ENCODE assay signal across 1 cellular context in the genomic region with DNA sequence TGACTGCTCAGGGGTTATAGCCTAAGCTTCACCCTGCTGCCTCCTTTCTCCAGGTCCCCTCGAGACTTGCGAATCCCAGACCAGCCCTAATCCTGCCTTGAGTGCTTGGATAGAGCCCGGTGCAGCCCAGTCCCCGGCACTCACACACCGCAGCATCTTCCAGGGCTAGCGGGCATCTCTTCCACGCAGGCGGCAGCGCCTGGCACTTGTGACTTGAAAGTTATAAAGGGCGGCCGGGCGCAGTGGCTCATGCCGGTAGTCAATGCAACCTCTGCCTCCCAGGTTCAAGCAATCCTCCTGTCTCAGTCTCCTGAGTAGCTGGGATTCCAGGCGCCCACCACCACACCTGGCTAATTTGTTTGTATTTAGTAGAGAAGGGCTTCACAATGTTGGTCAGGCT.
TF ChIP-seq lines count a peak whose summit lies in the region.

No MANE protein-coding gene starts in this region.

TF ChIP-seq in HepG2, 621 proteins besides CTCF, POLR2A, EP300 and RAD21:
- TF ChIP-seq, protein P1, sequence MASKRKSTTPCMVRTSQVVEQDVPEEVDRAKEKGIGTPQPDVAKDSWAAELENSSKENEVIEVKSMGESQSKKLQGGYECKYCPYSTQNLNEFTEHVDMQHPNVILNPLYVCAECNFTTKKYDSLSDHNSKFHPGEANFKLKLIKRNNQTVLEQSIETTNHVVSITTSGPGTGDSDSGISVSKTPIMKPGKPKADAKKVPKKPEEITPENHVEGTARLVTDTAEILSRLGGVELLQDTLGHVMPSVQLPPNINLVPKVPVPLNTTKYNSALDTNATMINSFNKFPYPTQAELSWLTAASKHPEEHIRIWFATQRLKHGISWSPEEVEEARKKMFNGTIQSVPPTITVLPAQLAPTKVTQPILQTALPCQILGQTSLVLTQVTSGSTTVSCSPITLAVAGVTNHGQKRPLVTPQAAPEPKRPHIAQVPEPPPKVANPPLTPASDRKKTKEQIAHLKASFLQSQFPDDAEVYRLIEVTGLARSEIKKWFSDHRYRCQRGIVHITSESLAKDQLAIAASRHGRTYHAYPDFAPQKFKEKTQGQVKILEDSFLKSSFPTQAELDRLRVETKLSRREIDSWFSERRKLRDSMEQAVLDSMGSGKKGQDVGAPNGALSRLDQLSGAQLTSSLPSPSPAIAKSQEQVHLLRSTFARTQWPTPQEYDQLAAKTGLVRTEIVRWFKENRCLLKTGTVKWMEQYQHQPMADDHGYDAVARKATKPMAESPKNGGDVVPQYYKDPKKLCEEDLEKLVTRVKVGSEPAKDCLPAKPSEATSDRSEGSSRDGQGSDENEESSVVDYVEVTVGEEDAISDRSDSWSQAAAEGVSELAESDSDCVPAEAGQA (IDR thresholded peaks at IDR 0.05; ENCODE audit: low read depth): no peak
- TF ChIP-seq, protein P1 (CRISPR knock-in tag; IDR thresholded peaks at IDR 0.05; ENCODE audit: borderline replicate concordance): no peak
- TF ChIP-seq TOPORS (CRISPR knock-in tag; IDR thresholded peaks at IDR 0.05) (no peak), KLF9 (CRISPR knock-in tag; IDR thresholded peaks at IDR 0.05; ENCODE audit: low read depth) (no peak), HCFC1 (IDR thresholded peaks at IDR 0.05; ENCODE audit: low read depth, low read length) (no peak), FOSL1 (CRISPR knock-in tag; IDR thresholded peaks at IDR 0.05; ENCODE audit: borderline replicate concordance) (no peak), IKZF1 (IDR thresholded peaks at IDR 0.05) (no peak), MTF2 (CRISPR knock-in tag; IDR thresholded peaks at IDR 0.05; ENCODE audit: borderline replicate concordance) (no peak), ZNF282 (IDR thresholded peaks at IDR 0.05; ENCODE audit: partially characterized antibody) (no peak), ZKSCAN5 (CRISPR knock-in tag; IDR thresholded peaks at IDR 0.05) (no peak), FOXK1 (CRISPR knock-in tag; IDR thresholded peaks at IDR 0.05; ENCODE audit: borderline replicate concordance, low read depth) (no peak), RBM22 (optimal IDR thresholded peaks at IDR 0.05; ENCODE audit: low read length) (no peak)
- TF ChIP-seq, protein P2, sequence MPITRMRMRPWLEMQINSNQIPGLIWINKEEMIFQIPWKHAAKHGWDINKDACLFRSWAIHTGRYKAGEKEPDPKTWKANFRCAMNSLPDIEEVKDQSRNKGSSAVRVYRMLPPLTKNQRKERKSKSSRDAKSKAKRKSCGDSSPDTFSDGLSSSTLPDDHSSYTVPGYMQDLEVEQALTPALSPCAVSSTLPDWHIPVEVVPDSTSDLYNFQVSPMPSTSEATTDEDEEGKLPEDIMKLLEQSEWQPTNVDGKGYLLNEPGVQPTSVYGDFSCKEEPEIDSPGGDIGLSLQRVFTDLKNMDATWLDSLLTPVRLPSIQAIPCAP (CRISPR knock-in tag; IDR thresholded peaks at IDR 0.05; ENCODE audit: low read depth): no peak
- TF ChIP-seq, protein P3, sequence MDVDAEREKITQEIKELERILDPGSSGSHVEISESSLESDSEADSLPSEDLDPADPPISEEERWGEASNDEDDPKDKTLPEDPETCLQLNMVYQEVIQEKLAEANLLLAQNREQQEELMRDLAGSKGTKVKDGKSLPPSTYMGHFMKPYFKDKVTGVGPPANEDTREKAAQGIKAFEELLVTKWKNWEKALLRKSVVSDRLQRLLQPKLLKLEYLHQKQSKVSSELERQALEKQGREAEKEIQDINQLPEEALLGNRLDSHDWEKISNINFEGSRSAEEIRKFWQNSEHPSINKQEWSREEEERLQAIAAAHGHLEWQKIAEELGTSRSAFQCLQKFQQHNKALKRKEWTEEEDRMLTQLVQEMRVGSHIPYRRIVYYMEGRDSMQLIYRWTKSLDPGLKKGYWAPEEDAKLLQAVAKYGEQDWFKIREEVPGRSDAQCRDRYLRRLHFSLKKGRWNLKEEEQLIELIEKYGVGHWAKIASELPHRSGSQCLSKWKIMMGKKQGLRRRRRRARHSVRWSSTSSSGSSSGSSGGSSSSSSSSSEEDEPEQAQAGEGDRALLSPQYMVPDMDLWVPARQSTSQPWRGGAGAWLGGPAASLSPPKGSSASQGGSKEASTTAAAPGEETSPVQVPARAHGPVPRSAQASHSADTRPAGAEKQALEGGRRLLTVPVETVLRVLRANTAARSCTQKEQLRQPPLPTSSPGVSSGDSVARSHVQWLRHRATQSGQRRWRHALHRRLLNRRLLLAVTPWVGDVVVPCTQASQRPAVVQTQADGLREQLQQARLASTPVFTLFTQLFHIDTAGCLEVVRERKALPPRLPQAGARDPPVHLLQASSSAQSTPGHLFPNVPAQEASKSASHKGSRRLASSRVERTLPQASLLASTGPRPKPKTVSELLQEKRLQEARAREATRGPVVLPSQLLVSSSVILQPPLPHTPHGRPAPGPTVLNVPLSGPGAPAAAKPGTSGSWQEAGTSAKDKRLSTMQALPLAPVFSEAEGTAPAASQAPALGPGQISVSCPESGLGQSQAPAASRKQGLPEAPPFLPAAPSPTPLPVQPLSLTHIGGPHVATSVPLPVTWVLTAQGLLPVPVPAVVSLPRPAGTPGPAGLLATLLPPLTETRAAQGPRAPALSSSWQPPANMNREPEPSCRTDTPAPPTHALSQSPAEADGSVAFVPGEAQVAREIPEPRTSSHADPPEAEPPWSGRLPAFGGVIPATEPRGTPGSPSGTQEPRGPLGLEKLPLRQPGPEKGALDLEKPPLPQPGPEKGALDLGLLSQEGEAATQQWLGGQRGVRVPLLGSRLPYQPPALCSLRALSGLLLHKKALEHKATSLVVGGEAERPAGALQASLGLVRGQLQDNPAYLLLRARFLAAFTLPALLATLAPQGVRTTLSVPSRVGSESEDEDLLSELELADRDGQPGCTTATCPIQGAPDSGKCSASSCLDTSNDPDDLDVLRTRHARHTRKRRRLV (CRISPR knock-in tag; IDR thresholded peaks at IDR 0.05): no peak
- TF ChIP-seq, protein P4, sequence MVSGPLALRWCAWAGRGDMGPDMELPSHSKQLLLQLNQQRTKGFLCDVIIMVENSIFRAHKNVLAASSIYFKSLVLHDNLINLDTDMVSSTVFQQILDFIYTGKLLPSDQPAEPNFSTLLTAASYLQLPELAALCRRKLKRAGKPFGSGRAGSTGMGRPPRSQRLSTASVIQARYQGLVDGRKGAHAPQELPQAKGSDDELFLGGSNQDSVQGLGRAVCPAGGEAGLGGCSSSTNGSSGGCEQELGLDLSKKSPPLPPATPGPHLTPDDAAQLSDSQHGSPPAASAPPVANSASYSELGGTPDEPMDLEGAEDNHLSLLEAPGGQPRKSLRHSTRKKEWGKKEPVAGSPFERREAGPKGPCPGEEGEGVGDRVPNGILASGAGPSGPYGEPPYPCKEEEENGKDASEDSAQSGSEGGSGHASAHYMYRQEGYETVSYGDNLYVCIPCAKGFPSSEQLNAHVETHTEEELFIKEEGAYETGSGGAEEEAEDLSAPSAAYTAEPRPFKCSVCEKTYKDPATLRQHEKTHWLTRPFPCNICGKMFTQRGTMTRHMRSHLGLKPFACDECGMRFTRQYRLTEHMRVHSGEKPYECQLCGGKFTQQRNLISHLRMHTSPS (CRISPR knock-in tag; IDR thresholded peaks at IDR 0.05; ENCODE audit: low read depth): no peak
- TF ChIP-seq, protein P5, sequence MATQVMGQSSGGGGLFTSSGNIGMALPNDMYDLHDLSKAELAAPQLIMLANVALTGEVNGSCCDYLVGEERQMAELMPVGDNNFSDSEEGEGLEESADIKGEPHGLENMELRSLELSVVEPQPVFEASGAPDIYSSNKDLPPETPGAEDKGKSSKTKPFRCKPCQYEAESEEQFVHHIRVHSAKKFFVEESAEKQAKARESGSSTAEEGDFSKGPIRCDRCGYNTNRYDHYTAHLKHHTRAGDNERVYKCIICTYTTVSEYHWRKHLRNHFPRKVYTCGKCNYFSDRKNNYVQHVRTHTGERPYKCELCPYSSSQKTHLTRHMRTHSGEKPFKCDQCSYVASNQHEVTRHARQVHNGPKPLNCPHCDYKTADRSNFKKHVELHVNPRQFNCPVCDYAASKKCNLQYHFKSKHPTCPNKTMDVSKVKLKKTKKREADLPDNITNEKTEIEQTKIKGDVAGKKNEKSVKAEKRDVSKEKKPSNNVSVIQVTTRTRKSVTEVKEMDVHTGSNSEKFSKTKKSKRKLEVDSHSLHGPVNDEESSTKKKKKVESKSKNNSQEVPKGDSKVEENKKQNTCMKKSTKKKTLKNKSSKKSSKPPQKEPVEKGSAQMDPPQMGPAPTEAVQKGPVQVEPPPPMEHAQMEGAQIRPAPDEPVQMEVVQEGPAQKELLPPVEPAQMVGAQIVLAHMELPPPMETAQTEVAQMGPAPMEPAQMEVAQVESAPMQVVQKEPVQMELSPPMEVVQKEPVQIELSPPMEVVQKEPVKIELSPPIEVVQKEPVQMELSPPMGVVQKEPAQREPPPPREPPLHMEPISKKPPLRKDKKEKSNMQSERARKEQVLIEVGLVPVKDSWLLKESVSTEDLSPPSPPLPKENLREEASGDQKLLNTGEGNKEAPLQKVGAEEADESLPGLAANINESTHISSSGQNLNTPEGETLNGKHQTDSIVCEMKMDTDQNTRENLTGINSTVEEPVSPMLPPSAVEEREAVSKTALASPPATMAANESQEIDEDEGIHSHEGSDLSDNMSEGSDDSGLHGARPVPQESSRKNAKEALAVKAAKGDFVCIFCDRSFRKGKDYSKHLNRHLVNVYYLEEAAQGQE (IDR thresholded peaks at IDR 0.05; ENCODE audit: borderline replicate concordance in 1 of 2, low read depth in 1 of 2, low read length in 2 of 2): no peak
- TF ChIP-seq, protein P6, sequence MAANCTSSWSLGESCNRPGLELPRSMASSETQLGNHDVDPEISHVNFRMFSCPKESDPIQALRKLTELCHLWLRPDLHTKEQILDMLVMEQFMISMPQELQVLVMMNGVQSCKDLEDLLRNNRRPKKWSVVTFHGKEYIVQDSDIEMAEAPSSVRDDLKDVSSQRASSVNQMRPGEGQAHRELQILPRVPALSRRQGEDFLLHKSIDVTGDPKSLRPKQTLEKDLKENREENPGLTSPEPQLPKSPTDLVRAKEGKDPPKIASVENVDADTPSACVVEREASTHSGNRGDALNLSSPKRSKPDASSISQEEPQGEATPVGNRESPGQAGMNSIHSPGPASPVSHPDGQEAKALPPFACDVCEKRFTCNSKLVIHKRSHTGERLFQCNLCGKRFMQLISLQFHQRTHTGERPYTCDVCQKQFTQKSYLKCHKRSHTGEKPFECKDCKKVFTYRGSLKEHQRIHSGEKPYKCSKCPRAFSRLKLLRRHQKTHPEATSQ (CRISPR knock-in tag; IDR thresholded peaks at IDR 0.05; ENCODE audit: borderline replicate concordance): no peak
- TF ChIP-seq, protein P7, sequence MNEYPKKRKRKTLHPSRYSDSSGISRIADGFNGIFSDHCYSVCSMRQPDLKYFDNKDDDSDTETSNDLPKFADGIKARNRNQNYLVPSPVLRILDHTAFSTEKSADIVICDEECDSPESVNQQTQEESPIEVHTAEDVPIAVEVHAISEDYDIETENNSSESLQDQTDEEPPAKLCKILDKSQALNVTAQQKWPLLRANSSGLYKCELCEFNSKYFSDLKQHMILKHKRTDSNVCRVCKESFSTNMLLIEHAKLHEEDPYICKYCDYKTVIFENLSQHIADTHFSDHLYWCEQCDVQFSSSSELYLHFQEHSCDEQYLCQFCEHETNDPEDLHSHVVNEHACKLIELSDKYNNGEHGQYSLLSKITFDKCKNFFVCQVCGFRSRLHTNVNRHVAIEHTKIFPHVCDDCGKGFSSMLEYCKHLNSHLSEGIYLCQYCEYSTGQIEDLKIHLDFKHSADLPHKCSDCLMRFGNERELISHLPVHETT (CRISPR knock-in tag; conservative IDR thresholded peaks at IDR 0.05): no peak
- TF ChIP-seq, protein P8, sequence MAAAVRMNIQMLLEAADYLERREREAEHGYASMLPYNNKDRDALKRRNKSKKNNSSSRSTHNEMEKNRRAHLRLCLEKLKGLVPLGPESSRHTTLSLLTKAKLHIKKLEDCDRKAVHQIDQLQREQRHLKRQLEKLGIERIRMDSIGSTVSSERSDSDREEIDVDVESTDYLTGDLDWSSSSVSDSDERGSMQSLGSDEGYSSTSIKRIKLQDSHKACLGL (CRISPR knock-in tag; IDR thresholded peaks at IDR 0.05): no peak
TF ChIP-seq in HepG2: peak in this region for 0.
